ENCODE assay signal across 7 cellular contexts in the genomic region with DNA sequence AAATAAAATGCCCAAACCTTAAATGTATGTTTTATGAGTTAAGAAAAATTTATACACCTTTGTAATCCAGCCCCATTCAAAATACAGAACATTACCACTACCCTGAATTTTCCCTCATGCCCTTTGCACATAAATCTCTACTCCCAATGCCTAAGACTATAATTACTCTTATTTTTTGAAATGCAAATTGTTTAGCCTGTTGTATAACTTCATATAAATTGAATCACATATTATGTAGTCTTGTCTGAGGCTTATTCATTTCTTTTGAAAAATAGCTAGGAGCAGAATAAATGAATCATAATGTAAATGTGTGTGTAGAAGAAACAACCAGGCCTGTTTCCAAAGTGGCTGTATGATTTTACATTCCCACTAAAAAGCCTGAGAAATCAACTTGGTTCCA.
"Had no signal": no experiment of that assay in that cellular context is flagged by ENCODE, and none has a peak within 500 bp of the region (broad histone marks: within the 10 kb centered on the region; RNA-seq: fewer than 3 reads in every experiment).

No MANE protein-coding gene starts in this region.

- DNase-seq: GM23248, GOT3, H7, H9, HFFc6 had no signal

- H3K9ac ChIP-seq: GM23248 had no signal

- H3K4me3 ChIP-seq: GM23248, GM23338 had no signal

- H3K4me2 ChIP-seq: GM23338 had no signal

- H2AFZ ChIP-seq: GM23248, GM23338 had no signal

- H3K27ac ChIP-seq: GM23248 had no signal

- ATAC-seq: GM23338, HCT116 had no signal
